ENCODE assay signal across 2 cellular contexts in genomic region chr12:116373610-116374606, GRCh38.
TF ChIP-seq lines count a peak whose summit lies in the region.

No MANE protein-coding gene starts in this region.

TF ChIP-seq in GM23338, 12 proteins besides CTCF, POLR2A, EP300 and RAD21 (continued from another document):
- TF ChIP-seq EZH2phosphoT487 (IDR thresholded peaks at IDR 0.05; ENCODE audit: unreplicated experiment) (no peak), JUNB (IDR thresholded peaks at IDR 0.05; ENCODE audit: unreplicated experiment) (no peak), CREB1 (CRISPR knock-in tag; IDR thresholded peaks at IDR 0.05; ENCODE audit: low read depth) (no peak), ZNF331 (CRISPR knock-in tag; IDR thresholded peaks at IDR 0.05; ENCODE audit: low read depth) (no peak), NANOG (IDR thresholded peaks at IDR 0.05; ENCODE audit: borderline replicate concordance) (no peak), STAT1 (IDR thresholded peaks at IDR 0.05; ENCODE audit: unreplicated experiment) (no peak)
- TF ChIP-seq, protein P1, sequence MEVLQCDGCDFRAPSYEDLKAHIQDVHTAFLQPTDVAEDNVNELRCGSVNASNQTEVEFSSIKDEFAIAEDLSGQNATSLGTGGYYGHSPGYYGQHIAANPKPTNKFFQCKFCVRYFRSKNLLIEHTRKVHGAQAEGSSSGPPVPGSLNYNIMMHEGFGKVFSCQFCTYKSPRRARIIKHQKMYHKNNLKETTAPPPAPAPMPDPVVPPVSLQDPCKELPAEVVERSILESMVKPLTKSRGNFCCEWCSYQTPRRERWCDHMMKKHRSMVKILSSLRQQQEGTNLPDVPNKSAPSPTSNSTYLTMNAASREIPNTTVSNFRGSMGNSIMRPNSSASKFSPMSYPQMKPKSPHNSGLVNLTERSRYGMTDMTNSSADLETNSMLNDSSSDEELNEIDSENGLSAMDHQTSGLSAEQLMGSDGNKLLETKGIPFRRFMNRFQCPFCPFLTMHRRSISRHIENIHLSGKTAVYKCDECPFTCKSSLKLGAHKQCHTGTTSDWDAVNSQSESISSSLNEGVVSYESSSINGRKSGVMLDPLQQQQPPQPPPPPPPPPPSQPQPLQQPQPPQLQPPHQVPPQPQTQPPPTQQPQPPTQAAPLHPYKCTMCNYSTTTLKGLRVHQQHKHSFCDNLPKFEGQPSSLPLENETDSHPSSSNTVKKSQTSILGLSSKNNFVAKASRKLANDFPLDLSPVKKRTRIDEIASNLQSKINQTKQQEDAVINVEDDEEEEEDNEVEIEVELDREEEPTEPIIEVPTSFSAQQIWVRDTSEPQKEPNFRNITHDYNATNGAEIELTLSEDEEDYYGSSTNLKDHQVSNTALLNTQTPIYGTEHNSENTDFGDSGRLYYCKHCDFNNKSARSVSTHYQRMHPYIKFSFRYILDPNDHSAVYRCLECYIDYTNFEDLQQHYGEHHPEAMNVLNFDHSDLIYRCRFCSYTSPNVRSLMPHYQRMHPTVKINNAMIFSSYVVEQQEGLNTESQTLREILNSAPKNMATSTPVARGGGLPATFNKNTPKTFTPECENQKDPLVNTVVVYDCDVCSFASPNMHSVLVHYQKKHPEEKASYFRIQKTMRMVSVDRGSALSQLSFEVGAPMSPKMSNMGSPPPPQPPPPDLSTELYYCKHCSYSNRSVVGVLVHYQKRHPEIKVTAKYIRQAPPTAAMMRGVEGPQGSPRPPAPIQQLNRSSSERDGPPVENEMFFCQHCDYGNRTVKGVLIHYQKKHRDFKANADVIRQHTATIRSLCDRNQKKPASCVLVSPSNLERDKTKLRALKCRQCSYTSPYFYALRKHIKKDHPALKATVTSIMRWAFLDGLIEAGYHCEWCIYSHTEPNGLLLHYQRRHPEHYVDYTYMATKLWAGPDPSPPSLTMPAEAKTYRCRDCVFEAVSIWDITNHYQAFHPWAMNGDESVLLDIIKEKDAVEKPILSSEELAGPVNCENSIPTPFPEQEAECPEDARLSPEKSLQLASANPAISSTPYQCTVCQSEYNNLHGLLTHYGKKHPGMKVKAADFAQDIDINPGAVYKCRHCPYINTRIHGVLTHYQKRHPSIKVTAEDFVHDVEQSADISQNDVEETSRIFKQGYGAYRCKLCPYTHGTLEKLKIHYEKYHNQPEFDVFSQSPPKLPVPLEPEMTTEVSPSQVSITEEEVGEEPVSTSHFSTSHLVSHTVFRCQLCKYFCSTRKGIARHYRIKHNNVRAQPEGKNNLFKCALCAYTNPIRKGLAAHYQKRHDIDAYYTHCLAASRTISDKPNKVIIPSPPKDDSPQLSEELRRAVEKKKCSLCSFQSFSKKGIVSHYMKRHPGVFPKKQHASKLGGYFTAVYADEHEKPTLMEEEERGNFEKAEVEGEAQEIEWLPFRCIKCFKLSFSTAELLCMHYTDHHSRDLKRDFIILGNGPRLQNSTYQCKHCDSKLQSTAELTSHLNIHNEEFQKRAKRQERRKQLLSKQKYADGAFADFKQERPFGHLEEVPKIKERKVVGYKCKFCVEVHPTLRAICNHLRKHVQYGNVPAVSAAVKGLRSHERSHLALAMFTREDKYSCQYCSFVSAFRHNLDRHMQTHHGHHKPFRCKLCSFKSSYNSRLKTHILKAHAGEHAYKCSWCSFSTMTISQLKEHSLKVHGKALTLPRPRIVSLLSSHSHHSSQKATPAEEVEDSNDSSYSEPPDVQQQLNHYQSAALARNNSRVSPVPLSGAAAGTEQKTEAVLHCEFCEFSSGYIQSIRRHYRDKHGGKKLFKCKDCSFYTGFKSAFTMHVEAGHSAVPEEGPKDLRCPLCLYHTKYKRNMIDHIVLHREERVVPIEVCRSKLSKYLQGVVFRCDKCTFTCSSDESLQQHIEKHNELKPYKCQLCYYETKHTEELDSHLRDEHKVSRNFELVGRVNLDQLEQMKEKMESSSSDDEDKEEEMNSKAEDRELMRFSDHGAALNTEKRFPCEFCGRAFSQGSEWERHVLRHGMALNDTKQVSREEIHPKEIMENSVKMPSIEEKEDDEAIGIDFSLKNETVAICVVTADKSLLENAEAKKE (CRISPR knock-in tag; IDR thresholded peaks at IDR 0.05) = no peak
- TF ChIP-seq, protein P2, sequence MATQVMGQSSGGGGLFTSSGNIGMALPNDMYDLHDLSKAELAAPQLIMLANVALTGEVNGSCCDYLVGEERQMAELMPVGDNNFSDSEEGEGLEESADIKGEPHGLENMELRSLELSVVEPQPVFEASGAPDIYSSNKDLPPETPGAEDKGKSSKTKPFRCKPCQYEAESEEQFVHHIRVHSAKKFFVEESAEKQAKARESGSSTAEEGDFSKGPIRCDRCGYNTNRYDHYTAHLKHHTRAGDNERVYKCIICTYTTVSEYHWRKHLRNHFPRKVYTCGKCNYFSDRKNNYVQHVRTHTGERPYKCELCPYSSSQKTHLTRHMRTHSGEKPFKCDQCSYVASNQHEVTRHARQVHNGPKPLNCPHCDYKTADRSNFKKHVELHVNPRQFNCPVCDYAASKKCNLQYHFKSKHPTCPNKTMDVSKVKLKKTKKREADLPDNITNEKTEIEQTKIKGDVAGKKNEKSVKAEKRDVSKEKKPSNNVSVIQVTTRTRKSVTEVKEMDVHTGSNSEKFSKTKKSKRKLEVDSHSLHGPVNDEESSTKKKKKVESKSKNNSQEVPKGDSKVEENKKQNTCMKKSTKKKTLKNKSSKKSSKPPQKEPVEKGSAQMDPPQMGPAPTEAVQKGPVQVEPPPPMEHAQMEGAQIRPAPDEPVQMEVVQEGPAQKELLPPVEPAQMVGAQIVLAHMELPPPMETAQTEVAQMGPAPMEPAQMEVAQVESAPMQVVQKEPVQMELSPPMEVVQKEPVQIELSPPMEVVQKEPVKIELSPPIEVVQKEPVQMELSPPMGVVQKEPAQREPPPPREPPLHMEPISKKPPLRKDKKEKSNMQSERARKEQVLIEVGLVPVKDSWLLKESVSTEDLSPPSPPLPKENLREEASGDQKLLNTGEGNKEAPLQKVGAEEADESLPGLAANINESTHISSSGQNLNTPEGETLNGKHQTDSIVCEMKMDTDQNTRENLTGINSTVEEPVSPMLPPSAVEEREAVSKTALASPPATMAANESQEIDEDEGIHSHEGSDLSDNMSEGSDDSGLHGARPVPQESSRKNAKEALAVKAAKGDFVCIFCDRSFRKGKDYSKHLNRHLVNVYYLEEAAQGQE (IDR thresholded peaks at IDR 0.05; ENCODE audit: unreplicated experiment) = no peak
TF ChIP-seq in GM23338: peak in this region for 0.

TF ChIP-seq in SK-N-SH treated with all-trans-retinoic acid at 6 μM for 48 hours, 23 proteins besides CTCF, POLR2A, EP300 and RAD21 (continued from another document):
- TF ChIP-seq OSR1 (CRISPR knock-in tag; IDR thresholded peaks at IDR 0.05) (no peak), ZNF70 (CRISPR knock-in tag; IDR thresholded peaks at IDR 0.05) (no peak), ESRRG (CRISPR knock-in tag; IDR thresholded peaks at IDR 0.05) (no peak), TCF4 (CRISPR knock-in tag; IDR thresholded peaks at IDR 0.05; ENCODE audit: borderline replicate concordance) (no peak), SNAI2 (CRISPR knock-in tag; IDR thresholded peaks at IDR 0.05) (no peak), ZNF565 (CRISPR knock-in tag; conservative IDR thresholded peaks at IDR 0.05; ENCODE audit: low read depth) (no peak), ZFP3 (CRISPR knock-in tag; IDR thresholded peaks at IDR 0.05) (no peak)
- TF ChIP-seq, protein P3, sequence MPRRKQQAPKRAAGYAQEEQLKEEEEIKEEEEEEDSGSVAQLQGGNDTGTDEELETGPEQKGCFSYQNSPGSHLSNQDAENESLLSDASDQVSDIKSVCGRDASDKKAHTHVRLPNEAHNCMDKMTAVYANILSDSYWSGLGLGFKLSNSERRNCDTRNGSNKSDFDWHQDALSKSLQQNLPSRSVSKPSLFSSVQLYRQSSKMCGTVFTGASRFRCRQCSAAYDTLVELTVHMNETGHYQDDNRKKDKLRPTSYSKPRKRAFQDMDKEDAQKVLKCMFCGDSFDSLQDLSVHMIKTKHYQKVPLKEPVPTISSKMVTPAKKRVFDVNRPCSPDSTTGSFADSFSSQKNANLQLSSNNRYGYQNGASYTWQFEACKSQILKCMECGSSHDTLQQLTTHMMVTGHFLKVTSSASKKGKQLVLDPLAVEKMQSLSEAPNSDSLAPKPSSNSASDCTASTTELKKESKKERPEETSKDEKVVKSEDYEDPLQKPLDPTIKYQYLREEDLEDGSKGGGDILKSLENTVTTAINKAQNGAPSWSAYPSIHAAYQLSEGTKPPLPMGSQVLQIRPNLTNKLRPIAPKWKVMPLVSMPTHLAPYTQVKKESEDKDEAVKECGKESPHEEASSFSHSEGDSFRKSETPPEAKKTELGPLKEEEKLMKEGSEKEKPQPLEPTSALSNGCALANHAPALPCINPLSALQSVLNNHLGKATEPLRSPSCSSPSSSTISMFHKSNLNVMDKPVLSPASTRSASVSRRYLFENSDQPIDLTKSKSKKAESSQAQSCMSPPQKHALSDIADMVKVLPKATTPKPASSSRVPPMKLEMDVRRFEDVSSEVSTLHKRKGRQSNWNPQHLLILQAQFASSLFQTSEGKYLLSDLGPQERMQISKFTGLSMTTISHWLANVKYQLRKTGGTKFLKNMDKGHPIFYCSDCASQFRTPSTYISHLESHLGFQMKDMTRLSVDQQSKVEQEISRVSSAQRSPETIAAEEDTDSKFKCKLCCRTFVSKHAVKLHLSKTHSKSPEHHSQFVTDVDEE (CRISPR knock-in tag; IDR thresholded peaks at IDR 0.05) = no peak
